Comparison of ENCODE assay signal across 20 cellular contexts in the genomic region with DNA sequence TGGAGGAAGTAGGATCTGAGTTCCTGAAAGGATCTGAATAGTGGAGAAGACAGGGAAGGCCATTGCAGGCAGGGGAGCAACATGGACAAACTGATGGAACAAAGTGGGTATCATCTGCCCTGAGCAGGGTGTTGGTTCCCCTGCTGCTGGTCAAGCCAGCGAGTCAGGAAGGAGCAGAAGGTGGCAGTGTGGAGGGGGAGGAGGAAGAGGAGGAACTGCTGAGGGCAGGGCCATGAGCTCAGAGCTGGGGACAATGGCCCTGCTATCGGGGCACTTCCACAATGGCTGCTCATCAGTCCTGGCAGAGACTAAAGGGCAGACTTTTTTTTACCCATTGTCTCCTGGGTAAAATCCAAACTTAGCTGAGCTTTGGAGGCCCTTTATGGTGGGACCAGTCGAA.
"Had no signal": no experiment of that assay in that cellular context is flagged by ENCODE, and none has a peak within 500 bp of the region (broad histone marks: within the 10 kb centered on the region; RNA-seq: fewer than 3 reads in every experiment).

No MANE protein-coding gene starts in this region.

- H3K4me1 ChIP-seq: right atrium auricular region, thyroid gland, uterus had no signal

- H3K27ac Mint-ChIP-seq: activated B cell treated with CpG ODN at 0.5 μM for 24 hours; activated naive CD8-positive, alpha-beta T cell; activated T-cell treated with anti-CD3 and anti-CD28 coated beads, Interleukin-2, amount 50 U/mL, for 72 hours; nephron progenitor cell; stimulated activated naive B cell treated with anti-CD40 and anti-IgM and Interleukin-4, amounts not matched to agents 10 μg/mL and 1 μg/mL and 100 μg/mL, for 72 hours had no signal

- H3K27me3 ChIP-seq: right atrium auricular region, thyroid gland, uterus had no signal

- ATAC-seq: activated T-cell treated with anti-CD3 and anti-CD28 coated beads, Interleukin-2, amount 50 U/mL, for 72 hours; esophagus mucosa; stimulated activated naive B cell treated with anti-CD40 and anti-IgM and Interleukin-4, amounts not matched to agents 10 μg/mL and 1 μg/mL and 100 μg/mL, for 72 hours had no signal

- H3K27ac ChIP-seq: right atrium auricular region, skin epidermis, thyroid gland, uterus had no signal

- H3K9me3 Mint-ChIP-seq: activated B cell treated with CpG ODN at 0.5 μM for 24 hours; activated T-cell treated with anti-CD3 and anti-CD28 coated beads, Interleukin-2, amount 50 U/mL, for 72 hours; immature natural killer cell; nephron progenitor cell; stimulated activated naive B cell treated with anti-CD40 and anti-IgM and Interleukin-4, amounts not matched to agents 10 μg/mL and 1 μg/mL and 100 μg/mL, for 72 hours had no signal

- FAIRE-seq: colon had no signal

- DNase-seq: activated B cell treated with CpG ODN at 0.5 μM for 24 hours; activated CD4-positive, alpha-beta T cell treated with anti-CD3 and anti-CD28 coated beads for 48 hours; activated CD8-positive, alpha-beta memory T cell treated with anti-CD3 and anti-CD28 coated beads, Interleukin-2, amount 50 U/mL, for 48 hours; activated gamma-delta T cell; activated T-cell treated with anti-CD3 and anti-CD28 coated beads, Interleukin-2, amount 50 U/mL, for 72 hours; amniotic stem cell; immature natural killer cell; nephron progenitor cell; occipital lobe; stimulated activated CD4-positive, alpha-beta T cell treated with anti-CD3 and anti-CD28 coated beads, Interleukin-15, amount 100 ng/mL, for 24 hours; stimulated activated CD4-positive, alpha-beta T cell treated with anti-CD3 and anti-CD28 coated beads, Interleukin-4, amount 100 ng/mL, for 1 hour; stimulated activated naive B cell treated with anti-CD40 and anti-IgM and Interleukin-4, amounts not matched to agents 10 μg/mL and 1 μg/mL and 100 μg/mL, for 72 hours; T-helper 9 cell; thyroid gland; uterus had no signal

- H3K9me3 ChIP-seq: right atrium auricular region, thyroid gland, uterus had no signal

- H3K4me1 Mint-ChIP-seq: activated B cell treated with CpG ODN at 0.5 μM for 24 hours; stimulated activated naive B cell treated with anti-CD40 and anti-IgM and Interleukin-4, amounts not matched to agents 10 μg/mL and 1 μg/mL and 100 μg/mL, for 72 hours had no signal

- H3K4me3 ChIP-seq: right atrium auricular region, skin epidermis, thyroid gland, uterus had no signal

- H3K36me3 Mint-ChIP-seq: activated naive CD8-positive, alpha-beta T cell; immature natural killer cell had no signal

- H3K27me3 Mint-ChIP-seq: activated naive CD8-positive, alpha-beta T cell had no signal

- H3K4me3 Mint-ChIP-seq: activated B cell treated with CpG ODN at 0.5 μM for 24 hours; activated naive CD8-positive, alpha-beta T cell; activated T-cell treated with anti-CD3 and anti-CD28 coated beads, Interleukin-2, amount 50 U/mL, for 72 hours; immature natural killer cell; nephron progenitor cell; stimulated activated naive B cell treated with anti-CD40 and anti-IgM and Interleukin-4, amounts not matched to agents 10 μg/mL and 1 μg/mL and 100 μg/mL, for 72 hours had no signal

- H3K36me3 ChIP-seq: right atrium auricular region, thyroid gland, uterus had no signal
